In the genomic region with DNA sequence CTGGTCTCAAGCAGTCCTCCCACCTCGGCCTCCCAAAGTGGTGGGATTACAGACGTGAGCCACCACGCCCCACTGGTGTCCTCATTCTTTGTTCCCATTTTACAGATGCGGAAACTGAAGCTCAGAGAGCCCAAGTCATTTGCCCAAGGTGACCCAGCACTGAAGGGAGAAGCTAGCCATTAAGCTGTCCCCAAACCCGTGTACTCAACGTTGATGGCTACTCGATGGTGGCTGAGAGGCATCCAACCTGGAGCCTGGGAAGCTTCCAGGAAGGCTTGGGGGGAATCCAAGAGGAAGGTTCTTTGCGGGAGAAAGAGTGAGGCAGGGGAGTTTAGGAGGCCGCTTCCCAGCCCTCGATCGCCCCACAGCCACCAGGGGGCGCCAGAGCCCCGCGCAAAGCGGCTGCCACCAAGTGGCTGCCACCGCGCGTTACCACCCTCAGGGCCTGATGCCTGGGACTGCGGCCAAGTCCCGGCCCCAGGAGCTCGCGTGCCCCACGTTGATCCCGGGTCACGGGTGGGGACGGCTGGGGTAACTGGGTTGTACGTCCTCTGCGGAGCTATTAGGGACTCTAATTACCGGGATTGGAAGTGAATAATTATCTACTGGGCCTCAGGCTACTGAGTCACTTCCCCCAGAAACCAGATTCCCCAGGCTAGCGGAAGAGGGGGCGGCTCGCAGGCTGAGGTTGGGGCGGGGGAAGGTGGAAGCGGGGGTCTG, we compare ENCODE assay signal across 8 cellular contexts. TPM values are rescaled to one million over a fixed set of nuclear protein-coding genes. Genes with fewer than 3 reads are reported as not detected.
DNase-seq lines count a peak whose midpoint lies in the region; ATAC-seq and TF ChIP-seq lines count a peak whose summit lies in the region.

No MANE protein-coding gene starts in this region.

- H2BK20ac ChIP-seq in IMR-90 (ENCODE audit: low read depth, low read length), result peak overlapping the region; percentile 93

- TF ChIP-seq POLR2A in IMR-90 (IDR thresholded peaks at IDR 0.05; ENCODE audit: low read depth, low read length), result 0 out of 2 replicates have a peak, but pooled peaks have one; percentile 30

- peak overlapping the region; percentile 82 for H3K4me2 ChIP-seq in IMR-90 (ENCODE audit: low read depth, low read length)
- H3K4me2 ChIP-seq in PC-9, result peak overlapping the region; percentile 62

- H4K5ac ChIP-seq in IMR-90 (ENCODE audit: low read depth, low read length), result peak overlapping the region; percentile 92

- H2AK5ac ChIP-seq in IMR-90 (ENCODE audit: low read depth, low read length), result peak overlapping the region; percentile 89; the same call in 1 of the 2 replicates

- peak overlapping the region; percentile 35 for H2AK9ac ChIP-seq in IMR-90 (replicated peaks; ENCODE audit: low read depth, low read length, poor library complexity)

- DNase-seq in BJ (ENCODE audit: low read depth), result peak; percentile 49
- peak; percentile 73 for DNase-seq in IMR-90
- peak; percentile 76 to 84 for DNase-seq in PC-9
- DNase-seq in activated T-cell treated with anti-CD3 and anti-CD28 coated beads, Interleukin-2, amount 50 U/mL, for 4 hours, result peak; percentile 89
- DNase-seq in natural killer cell, result peak; percentile 91

- 43% methylated on average over 4 of the region's 34 CpGs; no CpG with 5 or more reads in 1 of the 2 experiments for WGBS in IMR-90 (ENCODE audit: extremely low coverage in 2 of 2, insufficient read length in 1 of 2), 2 experiments

- peak; percentile 97 for TF ChIP-seq RAD21 in IMR-90 (IDR thresholded peaks at IDR 0.05; ENCODE audit: low read length)

- no peaks in the 10 kb centered on the region for H3K79me1 ChIP-seq in IMR-90 (ENCODE audit: low read depth in 1 of 2, low read length in 2 of 2)

- peaks cover 22% of the 10 kb centered on the region for H3K4me1 Mint-ChIP-seq in activated T-cell treated with anti-CD3 and anti-CD28 coated beads, Interleukin-2, amount 50 U/mL, for 4 hours (ENCODE audit: low read depth)
- peaks cover 0 to 20% of the 10 kb centered on the region in 2 donors for H3K4me1 Mint-ChIP-seq in natural killer cell
- H3K4me1 Mint-ChIP-seq in stimulated activated memory B cell treated with anti-CD40 and anti-IgM and Interleukin-4, amounts not matched to agents 10 μg/mL and 1 μg/mL and 100 μg/mL, for 72 hours, result peaks cover 39% of the 10 kb centered on the region

- no peaks in the 10 kb centered on the region for H3K9me3 Mint-ChIP-seq in activated T-cell treated with anti-CD3 and anti-CD28 coated beads, Interleukin-2, amount 50 U/mL, for 4 hours
- H3K9me3 Mint-ChIP-seq in natural killer cell, result no peaks in the 10 kb centered on the region
- H3K9me3 Mint-ChIP-seq in stimulated activated memory B cell treated with anti-CD40 and anti-IgM and Interleukin-4, amounts not matched to agents 10 μg/mL and 1 μg/mL and 100 μg/mL, for 72 hours, result peaks cover 3% of the 10 kb centered on the region

- CTCF ChIA-PET in BJ (lab: Yijun Ruan, JAX), result interaction anchor here (0.5 to 10.0 kb wide), 61 partner anchors 11 to 984 kb away, joined by 3 to 260 read pairs (median 5); partner anchors contain the start of genes ACAD10, BRAP, PHETA1 and SH2B3
- CTCF ChIA-PET in IMR-90 (lab: Yijun Ruan, JAX), result interaction anchor here (0.5 to 2.4 kb wide), 24 partner anchors 14 to 276 kb away, joined by 3 to 63 read pairs (median 6); no protein-coding TSS in a partner anchor
- CTCF ChIA-PET in PC-9 (lab: Charles Lee), result interaction anchor here (0.6 to 1.4 kb wide), 7 partner anchors 29 to 416 kb away, joined by 3 to 20 read pairs (median 4); no protein-coding TSS in a partner anchor

- intact Hi-C loops in IMR-90 (cut with micrococcal nuclease), result loop anchor here (1.0 to 5.0 kb wide), 3 partner anchors 54 to 275 kb away; no protein-coding TSS in a partner anchor
- intact Hi-C loops in PC-9 (cut with micrococcal nuclease; ENCODE audit: unreplicated experiment), result loop anchor here (1.0 to 5.0 kb wide), 6 partner anchors 35 to 415 kb away; no protein-coding TSS in a partner anchor
- intact Hi-C loops in natural killer cell (cut with micrococcal nuclease), result loop anchor here (1.0 kb wide), 2 partner anchors 54 to 132 kb away; no protein-coding TSS in a partner anchor

- BruUV-seq in IMR-90 (replicated peaks; lab: Mats Ljungman, UMichigan), result no TSS peak
- BruUV-seq in PC-9 (replicated peaks; lab: Mats Ljungman, UMichigan), result no TSS peak

- 0 out of 2 replicates have a peak, but pooled peaks cover 2% of the 10 kb centered on the region for H3K9me1 ChIP-seq in IMR-90 (ENCODE audit: insufficient read depth, low read length)

- peak overlapping the region; percentile 76 for H3K27ac ChIP-seq in IMR-90 (ENCODE audit: insufficient read depth, low read length)
- H3K27ac ChIP-seq in PC-9, result peak overlapping the region; percentile 71

- H3K9me3 ChIP-seq in IMR-90 (ENCODE audit: control insufficient read depth, insufficient read depth, low read length) (no peaks in the 10 kb centered on the region), PC-9 (ENCODE audit: insufficient read depth, low read depth) (no peaks in the 10 kb centered on the region)

- peak overlapping the region; percentile 69 for H3K4me3 Mint-ChIP-seq in activated T-cell treated with anti-CD3 and anti-CD28 coated beads, Interleukin-2, amount 50 U/mL, for 4 hours
- peak overlapping the region; percentile 60 for H3K4me3 Mint-ChIP-seq in natural killer cell
- H3K4me3 Mint-ChIP-seq in stimulated activated memory B cell treated with anti-CD40 and anti-IgM and Interleukin-4, amounts not matched to agents 10 μg/mL and 1 μg/mL and 100 μg/mL, for 72 hours, result peak overlapping the region; percentile 86

- H3K36me3 Mint-ChIP-seq in activated T-cell treated with anti-CD3 and anti-CD28 coated beads, Interleukin-2, amount 50 U/mL, for 4 hours (ENCODE audit: insufficient read depth), result no peaks in the 10 kb centered on the region
- no peaks in the 10 kb centered on the region for H3K36me3 Mint-ChIP-seq in natural killer cell
- H3K36me3 Mint-ChIP-seq in stimulated activated memory B cell treated with anti-CD40 and anti-IgM and Interleukin-4, amounts not matched to agents 10 μg/mL and 1 μg/mL and 100 μg/mL, for 72 hours, result peaks cover 5% of the 10 kb centered on the region

- peak overlapping the region; percentile 81 for H3K4ac ChIP-seq in IMR-90 (ENCODE audit: low read depth, low read length)

- dilution Hi-C loops in IMR-90 (cut with HindIII; ENCODE audit: low sequenced_read_pairs, unreplicated experiment), result no loop called here

- H3K56ac ChIP-seq in IMR-90 (ENCODE audit: extremely low read depth, insufficient read depth, low read length), result no peak overlapping the region; the same call in 1 of the 2 replicates

- H2AFZ ChIP-seq in IMR-90 (replicated peaks; ENCODE audit: low read length, poor library complexity) (peak overlapping the region; percentile 90), PC-9 (peak overlapping the region; percentile 56; the same call in 1 of the 2 replicates)

- peak overlapping the region; percentile 88 for H3K14ac ChIP-seq in IMR-90 (replicated peaks; ENCODE audit: low read depth, low read length)

- no peaks in the 10 kb centered on the region for H3K27me3 ChIP-seq in BJ (ENCODE audit: control insufficient read depth, insufficient read depth, low read length)
- no peaks in the 10 kb centered on the region for H3K27me3 ChIP-seq in IMR-90 (ENCODE audit: control insufficient read depth, insufficient read depth, low read length)
- H3K27me3 ChIP-seq in PC-9 (ENCODE audit: insufficient read depth, low read depth), result no peaks in the 10 kb centered on the region

- H3K9ac ChIP-seq in IMR-90 (ENCODE audit: low read depth, low read length), result peak overlapping the region; percentile 78

- TF ChIP-seq CTCF in BJ (IDR thresholded peaks at IDR 0.05; ENCODE audit: insufficient read depth, low read depth, low read length) (peak; percentile 99), IMR-90 (conservative IDR thresholded peaks at IDR 0.05; ENCODE audit: low read depth, low read length) (peak; percentile 99), PC-9 (conservative IDR thresholded peaks at IDR 0.05) (peak; percentile 98), natural killer cell (IDR thresholded peaks at IDR 0.05) (peak; percentile 99)

- ATAC-seq in GM19351 (IDR thresholded peaks at IDR 0.05; ENCODE audit: unreplicated experiment), result peak; percentile 63
- peak; percentile 92 for ATAC-seq in IMR-90 (ENCODE audit: low read depth)
- ATAC-seq in activated T-cell treated with anti-CD3 and anti-CD28 coated beads, Interleukin-2, amount 50 U/mL, for 4 hours, result peak; percentile 86 to 90
- ATAC-seq in esophagus mucosa, result peak; percentile 88
- peak; percentile 92 to 97 (median 94) for ATAC-seq in natural killer cell
- ATAC-seq in stimulated activated memory B cell treated with anti-CD40 and anti-IgM and Interleukin-4, amounts not matched to agents 10 μg/mL and 1 μg/mL and 100 μg/mL, for 72 hours, result peak; percentile 89

- peaks cover 2% of the 10 kb centered on the region for H3K27me3 Mint-ChIP-seq in activated T-cell treated with anti-CD3 and anti-CD28 coated beads, Interleukin-2, amount 50 U/mL, for 4 hours (ENCODE audit: low read depth)
- H3K27me3 Mint-ChIP-seq in natural killer cell (ENCODE audit: low read depth in 2 of 2), result peaks cover 6 to 12% of the 10 kb centered on the region in 2 donors
- H3K27me3 Mint-ChIP-seq in stimulated activated memory B cell treated with anti-CD40 and anti-IgM and Interleukin-4, amounts not matched to agents 10 μg/mL and 1 μg/mL and 100 μg/mL, for 72 hours, result no peaks in the 10 kb centered on the region

- peak overlapping the region; percentile 64 for H2BK5ac ChIP-seq in IMR-90 (ENCODE audit: low read depth, low read length, poor library complexity, severe bottlenecking)

- H3K4me1 ChIP-seq in IMR-90 (ENCODE audit: control insufficient read depth, insufficient read depth, low read length) (peaks cover 9% of the 10 kb centered on the region), PC-9 (replicated peaks; ENCODE audit: insufficient read depth) (peaks cover 31% of the 10 kb centered on the region)

- H3K18ac ChIP-seq in IMR-90 (ENCODE audit: low read depth, low read length), result peak overlapping the region; percentile 68

- POLR2A ChIA-PET in BJ (lab: Charles Lee), result interaction anchor here (0.7 kb wide), 2 partner anchors 62 to 654 kb away, joined by 12 to 15 read pairs; partner anchors contain the start of gene PPP1CC
- POLR2A ChIA-PET in IMR-90 (lab: Charles Lee; ENCODE audit: unreplicated experiment), result no interaction called here
- POLR2A ChIA-PET in PC-9 (lab: Charles Lee; ENCODE audit: unreplicated experiment), result no interaction called here

- H3K23ac ChIP-seq in IMR-90 (ENCODE audit: low read depth, low read length), result peak overlapping the region; percentile 43; the same call in 1 of the 2 replicates

- no peaks in the 10 kb centered on the region for H3K9me2 ChIP-seq in PC-9 (ENCODE audit: insufficient read depth)

- H3K36me3 ChIP-seq in BJ (ENCODE audit: control insufficient read depth, insufficient read depth, low read length), result no peaks in the 10 kb centered on the region
- H3K36me3 ChIP-seq in IMR-90 (ENCODE audit: control insufficient read depth, insufficient read depth, low read length), result no peaks in the 10 kb centered on the region
- H3K36me3 ChIP-seq in PC-9 (ENCODE audit: low read depth), result no peaks in the 10 kb centered on the region

- peak overlapping the region; percentile 10 to 92 for H4K8ac ChIP-seq in IMR-90 (ENCODE audit: low read depth in 2 of 2, low read length in 2 of 2)

- H3K79me2 ChIP-seq in PC-9 (ENCODE audit: low read depth), result no peaks in the 10 kb centered on the region

- in situ Hi-C loops in IMR-90 (cut with MboI; ENCODE audit: low sequenced_read_pairs), result no loop called here

- peak overlapping the region; percentile 39; the same call in 1 of the 2 replicates for H4K91ac ChIP-seq in IMR-90 (ENCODE audit: insufficient read depth, low read depth, low read length)

- H2BK120ac ChIP-seq in IMR-90 (ENCODE audit: low read depth, low read length), result peak overlapping the region; percentile 87

- H2BK15ac ChIP-seq in IMR-90 (ENCODE audit: low read depth, low read length), result peak overlapping the region; percentile 54; the same call in 2 of the 3 replicates

- H3K27ac Mint-ChIP-seq in natural killer cell, result peak overlapping the region in 1 of 2 donors; percentile 87
- H3K27ac Mint-ChIP-seq in stimulated activated memory B cell treated with anti-CD40 and anti-IgM and Interleukin-4, amounts not matched to agents 10 μg/mL and 1 μg/mL and 100 μg/mL, for 72 hours, result peak overlapping the region; percentile 89

- peaks cover 45% of the 10 kb centered on the region for H3F3A ChIP-seq in PC-9 (ENCODE audit: insufficient read depth, low read depth)

- H4K20me1 ChIP-seq in IMR-90 (ENCODE audit: insufficient read depth, low read length), result no peaks in the 10 kb centered on the region
- H4K20me1 ChIP-seq in PC-9 (ENCODE audit: insufficient read depth), result no peaks in the 10 kb centered on the region

- H3K4me3 ChIP-seq in BJ (ENCODE audit: low read depth, low read length) (peak overlapping the region; percentile 2; the same call in 1 of the 2 replicates), IMR-90 (ENCODE audit: insufficient read depth, low read depth, low read length) (peak overlapping the region; percentile 38), PC-9 (peak overlapping the region; percentile 26; the same call in 1 of the 2 replicates)

RNA-seq across cellular contexts. Expression of gene SH2B3, which starts 8.8 kb away (rescaled TPM):
- polyA plus RNA-seq in BJ (2011; rRNA removed) (19.4 and 20.2 TPM in 2 replicates), IMR-90 (2012; rRNA removed) (20.2 and 20.9 TPM in 2 replicates)
- 15.5 and 19.6 TPM in 2 replicates for polyA minus RNA-seq in BJ (2011; rRNA and poly(A)+ RNA removed)
- total RNA-seq in IMR-90 (2012; rRNA removed) (9.2 and 9.3 TPM in 2 replicates), PC-9 (2021) (4.8 and 6.5 TPM in 2 replicates), esophagus mucosa (1.8 TPM), natural killer cell (10 to 100 TPM; 68.1 to 81.3 (median 68.4) TPM)
- polyA plus RNA-seq in IMR-90 (2012; cell fraction: cytosol; rRNA removed), result 10.1 and 19.4 TPM in 2 replicates
- 21.8 and 24.3 TPM in 2 replicates for polyA plus RNA-seq in IMR-90 (2012; cell fraction: nucleus; rRNA removed; ENCODE audit: low replicate concordance)
- 10 to 100 TPM; 32.7 to 37.8 (median 35.9) TPM for total RNA-seq in activated T-cell treated with anti-CD3 and anti-CD28 coated beads, Interleukin-2, amount 50 U/mL, for 4 hours

RNA-seq across cellular contexts. Expression of gene PHETA1, which starts 28.0 kb away (rescaled TPM):
- polyA plus RNA-seq in BJ (2011; rRNA removed) (2.6 and 5.3 TPM in 2 replicates), IMR-90 (2012; rRNA removed) (6.6 and 7.1 TPM in 2 replicates)
- polyA minus RNA-seq in BJ (2011; rRNA and poly(A)+ RNA removed), result 2.1 and 2.2 TPM in 2 replicates
- total RNA-seq in IMR-90 (2012; rRNA removed) (3.1 and 3.2 TPM in 2 replicates), PC-9 (2021) (26.2 and 28.5 TPM in 2 replicates), esophagus mucosa (9.2 TPM), natural killer cell (1 to 10 TPM; 3.4 to 3.8 (median 3.5) TPM)
- polyA plus RNA-seq in IMR-90 (2012; cell fraction: cytosol; rRNA removed), result 8.6 and 15.3 TPM in 2 replicates
- polyA plus RNA-seq in IMR-90 (2012; cell fraction: nucleus; rRNA removed; ENCODE audit: low replicate concordance), result 8.3 and 19.7 TPM in 2 replicates
- 1 to 10 TPM; 1.3 to 3.3 (median 1.8) TPM for total RNA-seq in activated T-cell treated with anti-CD3 and anti-CD28 coated beads, Interleukin-2, amount 50 U/mL, for 4 hours

Comparison
In these comparisons a context has a peak if more than half of its experiments do, and no peak if none do; other contexts are left out.
1. Peak in every context shown above with its lines: DNase-seq, ATAC-seq, H3K4me3 ChIP-seq and H3K27ac ChIP-seq.